ENCODE assay signal across 1 cellular context in the genomic region with DNA sequence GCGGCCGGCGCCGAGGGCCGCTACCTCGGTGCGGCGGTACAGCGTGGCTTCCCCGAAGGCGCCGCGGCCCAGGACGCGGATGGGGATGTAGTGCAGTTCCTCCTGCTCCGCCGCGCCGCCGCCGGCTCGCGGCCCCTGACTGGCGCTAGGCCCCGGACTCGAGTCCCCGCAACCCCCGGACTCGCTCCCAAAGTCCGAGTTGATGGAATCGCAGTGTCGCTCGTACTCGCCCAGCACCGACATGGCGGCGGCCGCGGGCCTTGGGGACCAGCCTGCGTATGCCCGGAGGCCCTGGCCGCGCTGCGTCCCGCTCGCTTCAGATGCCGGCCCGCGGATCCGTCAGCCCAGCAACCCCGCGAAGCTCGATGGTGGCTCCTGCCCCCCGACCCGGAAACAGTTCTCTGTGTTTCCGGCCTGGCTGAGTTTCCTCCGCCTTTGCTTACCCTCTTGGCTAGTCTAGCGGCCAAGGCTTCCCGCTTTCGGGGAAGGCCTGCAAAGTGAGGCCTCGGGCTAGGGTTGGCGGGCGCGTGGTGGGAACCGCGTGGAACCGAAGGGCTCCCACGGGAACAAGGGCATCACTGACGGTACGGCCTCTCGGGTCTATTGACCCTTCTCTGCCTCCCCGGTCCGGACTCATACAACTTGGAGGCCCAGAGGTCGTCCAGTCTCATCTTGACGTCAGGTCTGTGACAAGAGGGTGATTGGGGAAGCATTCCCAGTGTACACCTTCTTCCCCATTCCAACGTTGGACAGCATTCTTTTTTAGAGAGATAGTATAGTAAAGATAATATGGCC.
TF ChIP-seq lines count a peak whose summit lies in the region.

NEK9 (minus strand) TSS at position 370 of the 795 bp plus-strand sequence; CDS start at position 243, 127 bp downstream.

TF ChIP-seq in K562, 482 proteins besides CTCF, POLR2A, EP300 and RAD21 (continued from another document and continues in another):
- no peak for TF ChIP-seq PBX2 (CRISPR knock-in tag; IDR thresholded peaks at IDR 0.05; ENCODE audit: low read depth)
- TF ChIP-seq PBX2 (tag; conservative IDR thresholded peaks at IDR 0.05; ENCODE audit: low read depth) = no peak
- 0 out of 2 replicates have a peak, but pooled peaks have one; percentile 52 for TF ChIP-seq NBN (IDR thresholded peaks at IDR 0.05; ENCODE audit: low read depth)
- TF ChIP-seq NR4A1 (CRISPR knock-in tag; IDR thresholded peaks at IDR 0.05) = peak; percentile 18; the same call in 1 of the 2 replicates
- TF ChIP-seq NR4A1 (tag; IDR thresholded peaks at IDR 0.05) = no peak
- TF ChIP-seq ZNF197 (CRISPR knock-in tag; IDR thresholded peaks at IDR 0.05; ENCODE audit: low read depth) = no peak
- TF ChIP-seq SREBF1 (IDR thresholded peaks at IDR 0.05; ENCODE audit: borderline replicate concordance, low read depth, low read length) = no peak
- TF ChIP-seq JUND (IDR thresholded peaks at IDR 0.05; ENCODE audit: borderline replicate concordance, low read depth, low read length) = peak; percentile 29; the same call in 1 of the 2 replicates
- TF ChIP-seq JUND (tag; IDR thresholded peaks at IDR 0.05; ENCODE audit: borderline replicate concordance, low read depth, low read length) = no peak; the same call in 2 of the 3 replicates
- no peak for TF ChIP-seq NFE2L1 (tag; IDR thresholded peaks at IDR 0.05; ENCODE audit: borderline replicate concordance, low read depth)
- peak; percentile 64 for TF ChIP-seq SIN3B (IDR thresholded peaks at IDR 0.05; ENCODE audit: low read depth)
- peak; percentile 75 for TF ChIP-seq POLR2AphosphoS5 (IDR thresholded peaks at IDR 0.05; ENCODE audit: control insufficient read depth, insufficient read depth, low read depth, low read length)
- TF ChIP-seq NONO (IDR thresholded peaks at IDR 0.05; ENCODE audit: low read depth in 2 of 2, low read length in 1 of 2) = no peak
- TF ChIP-seq TAF9B (IDR thresholded peaks at IDR 0.05; ENCODE audit: partially characterized antibody) = peak; percentile 85
- TF ChIP-seq XRCC4 (IDR thresholded peaks at IDR 0.05; ENCODE audit: extremely low read depth, insufficient read depth, insufficient read length) = no peak
- 0 out of 2 replicates have a peak, but pooled peaks have one; percentile 8 for TF ChIP-seq JUNB (CRISPR knock-in tag; conservative IDR thresholded peaks at IDR 0.05)
- TF ChIP-seq NFIC (IDR thresholded peaks at IDR 0.05) = peak; percentile 40; the same call in 1 of the 2 replicates
- TF ChIP-seq ZNF707 (CRISPR knock-in tag; conservative IDR thresholded peaks at IDR 0.05) = no peak
- TF ChIP-seq, protein P1, sequence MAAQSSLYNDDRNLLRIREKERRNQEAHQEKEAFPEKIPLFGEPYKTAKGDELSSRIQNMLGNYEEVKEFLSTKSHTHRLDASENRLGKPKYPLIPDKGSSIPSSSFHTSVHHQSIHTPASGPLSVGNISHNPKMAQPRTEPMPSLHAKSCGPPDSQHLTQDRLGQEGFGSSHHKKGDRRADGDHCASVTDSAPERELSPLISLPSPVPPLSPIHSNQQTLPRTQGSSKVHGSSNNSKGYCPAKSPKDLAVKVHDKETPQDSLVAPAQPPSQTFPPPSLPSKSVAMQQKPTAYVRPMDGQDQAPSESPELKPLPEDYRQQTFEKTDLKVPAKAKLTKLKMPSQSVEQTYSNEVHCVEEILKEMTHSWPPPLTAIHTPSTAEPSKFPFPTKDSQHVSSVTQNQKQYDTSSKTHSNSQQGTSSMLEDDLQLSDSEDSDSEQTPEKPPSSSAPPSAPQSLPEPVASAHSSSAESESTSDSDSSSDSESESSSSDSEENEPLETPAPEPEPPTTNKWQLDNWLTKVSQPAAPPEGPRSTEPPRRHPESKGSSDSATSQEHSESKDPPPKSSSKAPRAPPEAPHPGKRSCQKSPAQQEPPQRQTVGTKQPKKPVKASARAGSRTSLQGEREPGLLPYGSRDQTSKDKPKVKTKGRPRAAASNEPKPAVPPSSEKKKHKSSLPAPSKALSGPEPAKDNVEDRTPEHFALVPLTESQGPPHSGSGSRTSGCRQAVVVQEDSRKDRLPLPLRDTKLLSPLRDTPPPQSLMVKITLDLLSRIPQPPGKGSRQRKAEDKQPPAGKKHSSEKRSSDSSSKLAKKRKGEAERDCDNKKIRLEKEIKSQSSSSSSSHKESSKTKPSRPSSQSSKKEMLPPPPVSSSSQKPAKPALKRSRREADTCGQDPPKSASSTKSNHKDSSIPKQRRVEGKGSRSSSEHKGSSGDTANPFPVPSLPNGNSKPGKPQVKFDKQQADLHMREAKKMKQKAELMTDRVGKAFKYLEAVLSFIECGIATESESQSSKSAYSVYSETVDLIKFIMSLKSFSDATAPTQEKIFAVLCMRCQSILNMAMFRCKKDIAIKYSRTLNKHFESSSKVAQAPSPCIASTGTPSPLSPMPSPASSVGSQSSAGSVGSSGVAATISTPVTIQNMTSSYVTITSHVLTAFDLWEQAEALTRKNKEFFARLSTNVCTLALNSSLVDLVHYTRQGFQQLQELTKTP (IDR thresholded peaks at IDR 0.05; ENCODE audit: low read depth in 1 of 2, partially characterized antibody in 2 of 2) = peak in 1 of 2 experiments; percentile 35
- TF ChIP-seq, protein P2, sequence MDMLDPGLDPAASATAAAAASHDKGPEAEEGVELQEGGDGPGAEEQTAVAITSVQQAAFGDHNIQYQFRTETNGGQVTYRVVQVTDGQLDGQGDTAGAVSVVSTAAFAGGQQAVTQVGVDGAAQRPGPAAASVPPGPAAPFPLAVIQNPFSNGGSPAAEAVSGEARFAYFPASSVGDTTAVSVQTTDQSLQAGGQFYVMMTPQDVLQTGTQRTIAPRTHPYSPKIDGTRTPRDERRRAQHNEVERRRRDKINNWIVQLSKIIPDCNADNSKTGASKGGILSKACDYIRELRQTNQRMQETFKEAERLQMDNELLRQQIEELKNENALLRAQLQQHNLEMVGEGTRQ (CRISPR knock-in tag; IDR thresholded peaks at IDR 0.05) = no peak
- TF ChIP-seq RBM22 (IDR thresholded peaks at IDR 0.05; ENCODE audit: low read depth, low read length, poor library complexity, severe bottlenecking) = peak; percentile 71
- TF ChIP-seq E2F5 (CRISPR knock-in tag; IDR thresholded peaks at IDR 0.05) = peak; percentile 63; the same call in 1 of the 2 replicates
- peak; percentile 52; the same call in 1 of the 2 replicates for TF ChIP-seq TOE1 (IDR thresholded peaks at IDR 0.05; ENCODE audit: borderline replicate concordance)
- no peak for TF ChIP-seq TOE1 (CRISPR knock-in tag; IDR thresholded peaks at IDR 0.05; ENCODE audit: borderline replicate concordance, low read depth)
- no peak for TF ChIP-seq ARID2 (IDR thresholded peaks at IDR 0.05)
- TF ChIP-seq GABPA (tag; conservative IDR thresholded peaks at IDR 0.05; ENCODE audit: low read depth) = peak; percentile 97
- no peak for TF ChIP-seq PHB2 (IDR thresholded peaks at IDR 0.05; ENCODE audit: low read depth)
- TF ChIP-seq ZBTB1 (CRISPR knock-in tag; IDR thresholded peaks at IDR 0.05; ENCODE audit: borderline replicate concordance, low read depth) = 0 out of 2 replicates have a peak, but pooled peaks have one; percentile 68
- TF ChIP-seq BRD9 (IDR thresholded peaks at IDR 0.05; ENCODE audit: low read depth, partially characterized antibody) = peak; percentile 47
- TF ChIP-seq FOXA3 (CRISPR knock-in tag; conservative IDR thresholded peaks at IDR 0.05 in 1 of 2, IDR thresholded peaks at IDR 0.05 in 1 of 2) = 0 out of 4 replicates have a peak, but pooled peaks of 1 of the 2 experiments have one; percentile 21
- peak; percentile 23 to 73 (median 68) for TF ChIP-seq YY1 (IDR thresholded peaks at IDR 0.05; ENCODE audit: borderline replicate concordance in 1 of 3, control insufficient read depth in 1 of 3, extremely low read depth in 1 of 3, insufficient read depth in 3 of 3, insufficient read length in 1 of 3, insufficient replicate concordance in 2 of 3, low read depth in 1 of 3, low read length in 2 of 3)
- no peak for TF ChIP-seq KLF13 (tag; IDR thresholded peaks at IDR 0.05; ENCODE audit: borderline replicate concordance, low read depth)
- TF ChIP-seq HCFC1 (IDR thresholded peaks at IDR 0.05; ENCODE audit: low read depth, low read length) = peak; percentile 74
- no peak for TF ChIP-seq MXI1 (IDR thresholded peaks at IDR 0.05; ENCODE audit: low read depth, low read length)
- TF ChIP-seq NCOA1 (IDR thresholded peaks at IDR 0.05; ENCODE audit: low read depth) = 0 out of 2 replicates have a peak, but pooled peaks have one; percentile 57
- peak; percentile 99 for TF ChIP-seq RBFOX2 (IDR thresholded peaks at IDR 0.05; ENCODE audit: low read depth, low read length)
- TF ChIP-seq ZEB2 (IDR thresholded peaks at IDR 0.05) = no peak
- TF ChIP-seq HMGN3 (IDR thresholded peaks at IDR 0.05; ENCODE audit: borderline replicate concordance, extremely low read depth, insufficient read length, low read depth, low read length) = peak; percentile 50
- TF ChIP-seq PTTG1 (tag; IDR thresholded peaks at IDR 0.05; ENCODE audit: low read depth) = no peak
- TF ChIP-seq, protein P3, sequence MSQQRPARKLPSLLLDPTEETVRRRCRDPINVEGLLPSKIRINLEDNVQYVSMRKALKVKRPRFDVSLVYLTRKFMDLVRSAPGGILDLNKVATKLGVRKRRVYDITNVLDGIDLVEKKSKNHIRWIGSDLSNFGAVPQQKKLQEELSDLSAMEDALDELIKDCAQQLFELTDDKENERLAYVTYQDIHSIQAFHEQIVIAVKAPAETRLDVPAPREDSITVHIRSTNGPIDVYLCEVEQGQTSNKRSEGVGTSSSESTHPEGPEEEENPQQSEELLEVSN (IDR thresholded peaks at IDR 0.05; ENCODE audit: borderline replicate concordance in 1 of 2, extremely low read depth in 1 of 2, insufficient read depth in 1 of 2, insufficient read length in 1 of 2, low read depth in 1 of 2, low read length in 1 of 2, poor library complexity in 1 of 2, severe bottlenecking in 1 of 2) = peak; percentile 56 to 74
- TF ChIP-seq NCOA2 (IDR thresholded peaks at IDR 0.05; ENCODE audit: partially characterized antibody in 2 of 2) = no peak
- TF ChIP-seq ZFX (CRISPR knock-in tag; IDR thresholded peaks at IDR 0.05) = peak; percentile 100
- TF ChIP-seq POLR2B (IDR thresholded peaks at IDR 0.05; ENCODE audit: low read depth, partially characterized antibody) = peak; percentile 86
- TF ChIP-seq NFRKB (IDR thresholded peaks at IDR 0.05; ENCODE audit: low read depth) = peak; percentile 91; the same call in 1 of the 2 replicates
- TF ChIP-seq STAT5B (CRISPR knock-in tag; IDR thresholded peaks at IDR 0.05) = no peak
- 0 out of 2 replicates have a peak, but pooled peaks have one; percentile 63 for TF ChIP-seq CREB3 (tag; conservative IDR thresholded peaks at IDR 0.05; ENCODE audit: low read depth)
- peak; percentile 51 to 61 for TF ChIP-seq NRF1 (conservative IDR thresholded peaks at IDR 0.05 in 1 of 2, IDR thresholded peaks at IDR 0.05 in 1 of 2)
- TF ChIP-seq RBBP5 (IDR thresholded peaks at IDR 0.05; ENCODE audit: borderline replicate concordance, insufficient read depth, low read length, poor library complexity, severe bottlenecking) = peak; percentile 92
- peak; percentile 67 to 71; a peak in 3 of 4 replicates for TF ChIP-seq FOXK2 (conservative IDR thresholded peaks at IDR 0.05 in 1 of 2, IDR thresholded peaks at IDR 0.05 in 1 of 2; ENCODE audit: low read depth in 2 of 2)
- no peak for TF ChIP-seq ZC3H11A (IDR thresholded peaks at IDR 0.05; ENCODE audit: low read depth, low read length)
- TF ChIP-seq CXXC5 (CRISPR knock-in tag; IDR thresholded peaks at IDR 0.05) = peak; percentile 74
- TF ChIP-seq CSDE1 (IDR thresholded peaks at IDR 0.05) = peak in 1 of 2 experiments; percentile 49; a peak in 1 of 4 replicates
- TF ChIP-seq SMAD3 (CRISPR knock-in tag; conservative IDR thresholded peaks at IDR 0.05) = 0 out of 2 replicates have a peak, but pooled peaks have one; percentile 29
